1 cellular context compared by ENCODE assay signal in the genomic region with DNA sequence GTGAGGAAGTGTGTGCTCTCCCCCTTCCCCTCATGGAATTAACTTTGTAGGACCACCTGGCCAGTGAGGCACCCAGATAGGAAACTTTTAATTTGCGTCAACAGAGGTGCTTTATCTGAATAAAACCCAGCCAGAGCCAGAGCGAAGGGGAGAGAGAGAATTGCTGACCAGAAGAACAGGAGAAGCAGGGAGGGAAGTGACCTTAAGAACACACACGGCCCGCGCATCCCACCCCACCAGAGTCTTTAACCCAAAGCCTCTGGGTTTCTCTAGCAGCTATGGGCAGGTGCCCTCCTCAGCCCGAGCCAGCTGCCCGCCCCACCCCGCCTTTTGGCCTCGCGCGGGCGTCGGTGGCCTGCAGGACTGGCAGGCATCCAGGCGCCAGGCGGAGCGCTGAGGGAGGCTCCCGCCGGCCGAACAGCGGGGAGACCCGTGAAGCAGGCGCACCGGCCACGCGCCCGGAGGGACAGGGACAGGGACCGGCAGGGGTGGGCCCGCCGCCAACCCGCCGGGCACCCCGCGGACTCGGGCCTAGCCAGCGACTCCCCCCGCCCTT.
TF ChIP-seq lines count a peak whose summit lies in the region.

No MANE protein-coding gene starts in this region.

TF ChIP-seq in K562, 482 proteins besides CTCF, POLR2A, EP300 and RAD21 (continued from another document and continues in another):
- TF ChIP-seq SP1 (CRISPR knock-in tag; IDR thresholded peaks at IDR 0.05) (no peak), CXXC5 (CRISPR knock-in tag; IDR thresholded peaks at IDR 0.05) (peak; percentile 5), CEBPB (tag; IDR thresholded peaks at IDR 0.05) (no peak), MTA3 (IDR thresholded peaks at IDR 0.05; ENCODE audit: borderline replicate concordance) (no peak), BRD4 (IDR thresholded peaks at IDR 0.05) (0 out of 2 replicates have a peak, but pooled peaks have one; percentile 83), HMG20A (CRISPR knock-in tag; conservative IDR thresholded peaks at IDR 0.05) (no peak), EWSR1 (IDR thresholded peaks at IDR 0.05; ENCODE audit: borderline replicate concordance, low read depth, partially characterized antibody) (no peak), HMGN3 (IDR thresholded peaks at IDR 0.05; ENCODE audit: borderline replicate concordance, extremely low read depth, insufficient read length, low read depth, low read length) (peak; percentile 64), RCOR1 (IDR thresholded peaks at IDR 0.05; ENCODE audit: borderline replicate concordance in 1 of 2, low read depth in 2 of 2, low read length in 2 of 2) (no peak), FIP1L1 (IDR thresholded peaks at IDR 0.05; ENCODE audit: low read depth, low read length, poor library complexity, severe bottlenecking) (peak; percentile 20), SMARCA5 (IDR thresholded peaks at IDR 0.05) (no peak), ZNF282 (CRISPR knock-in tag; IDR thresholded peaks at IDR 0.05) (peak; percentile 48; the same call in 1 of the 2 replicates), ZNF408 (CRISPR knock-in tag; IDR thresholded peaks at IDR 0.05; ENCODE audit: low read depth) (no peak), TAF1 (IDR thresholded peaks at IDR 0.05; ENCODE audit: control insufficient read depth, extremely low read depth, insufficient read depth, low read length, severe bottlenecking) (peak; percentile 35), CREBBP (IDR thresholded peaks at IDR 0.05; ENCODE audit: low read depth, low read length) (no peak), HEY1 (CRISPR knock-in tag; IDR thresholded peaks at IDR 0.05; ENCODE audit: borderline replicate concordance) (no peak), SAFB (IDR thresholded peaks at IDR 0.05; ENCODE audit: borderline replicate concordance, low read depth, low read length) (0 out of 2 replicates have a peak, but pooled peaks have one; percentile 40), SMARCE1 (IDR thresholded peaks at IDR 0.05) (0 out of 2 replicates have a peak, but pooled peaks have one; percentile 15), ZNF586 (CRISPR knock-in tag; conservative IDR thresholded peaks at IDR 0.05) (no peak), NONO (IDR thresholded peaks at IDR 0.05; ENCODE audit: low read depth in 2 of 2, low read length in 1 of 2) (peak; percentile 32 to 80; a peak in 3 of 4 replicates), HDAC2 (IDR thresholded peaks at IDR 0.05) (no peak), CBX1 (IDR thresholded peaks at IDR 0.05; ENCODE audit: low read depth) (no peak; the same call in 1 of the 2 replicates), CSDE1 (IDR thresholded peaks at IDR 0.05) (no peak), ZNF253 (CRISPR knock-in tag; conservative IDR thresholded peaks at IDR 0.05) (no peak), TAF15 (IDR thresholded peaks at IDR 0.05; ENCODE audit: low read depth, low read length) (no peak), NFATC3 (IDR thresholded peaks at IDR 0.05) (no peak), SPI1 (IDR thresholded peaks at IDR 0.05; ENCODE audit: borderline replicate concordance, low read depth, low read length) (peak; percentile 61; the same call in 1 of the 2 replicates), ZC3H8 (IDR thresholded peaks at IDR 0.05) (no peak), LEF1 (IDR thresholded peaks at IDR 0.05) (no peak), RBBP5 (IDR thresholded peaks at IDR 0.05; ENCODE audit: borderline replicate concordance, insufficient read depth, low read length, poor library complexity, severe bottlenecking) (peak; percentile 44), IFI16 (CRISPR knock-in tag; IDR thresholded peaks at IDR 0.05) (no peak), BACH1 (tag; IDR thresholded peaks at IDR 0.05) (no peak), FOXM1 (IDR thresholded peaks at IDR 0.05; ENCODE audit: low read depth) (no peak), FOXM1 (CRISPR knock-in tag; IDR thresholded peaks at IDR 0.05; ENCODE audit: low read depth) (0 out of 2 replicates have a peak, but pooled peaks have one; percentile 19), ZNF274 (IDR thresholded peaks at IDR 0.05; ENCODE audit: borderline replicate concordance, low read depth, low read length) (no peak)
- TF ChIP-seq, protein P1, sequence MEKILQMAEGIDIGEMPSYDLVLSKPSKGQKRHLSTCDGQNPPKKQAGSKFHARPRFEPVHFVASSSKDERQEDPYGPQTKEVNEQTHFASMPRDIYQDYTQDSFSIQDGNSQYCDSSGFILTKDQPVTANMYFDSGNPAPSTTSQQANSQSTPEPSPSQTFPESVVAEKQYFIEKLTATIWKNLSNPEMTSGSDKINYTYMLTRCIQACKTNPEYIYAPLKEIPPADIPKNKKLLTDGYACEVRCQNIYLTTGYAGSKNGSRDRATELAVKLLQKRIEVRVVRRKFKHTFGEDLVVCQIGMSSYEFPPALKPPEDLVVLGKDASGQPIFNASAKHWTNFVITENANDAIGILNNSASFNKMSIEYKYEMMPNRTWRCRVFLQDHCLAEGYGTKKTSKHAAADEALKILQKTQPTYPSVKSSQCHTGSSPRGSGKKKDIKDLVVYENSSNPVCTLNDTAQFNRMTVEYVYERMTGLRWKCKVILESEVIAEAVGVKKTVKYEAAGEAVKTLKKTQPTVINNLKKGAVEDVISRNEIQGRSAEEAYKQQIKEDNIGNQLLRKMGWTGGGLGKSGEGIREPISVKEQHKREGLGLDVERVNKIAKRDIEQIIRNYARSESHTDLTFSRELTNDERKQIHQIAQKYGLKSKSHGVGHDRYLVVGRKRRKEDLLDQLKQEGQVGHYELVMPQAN (IDR thresholded peaks at IDR 0.05; ENCODE audit: borderline replicate concordance): no peak
- TF ChIP-seq, protein P2, sequence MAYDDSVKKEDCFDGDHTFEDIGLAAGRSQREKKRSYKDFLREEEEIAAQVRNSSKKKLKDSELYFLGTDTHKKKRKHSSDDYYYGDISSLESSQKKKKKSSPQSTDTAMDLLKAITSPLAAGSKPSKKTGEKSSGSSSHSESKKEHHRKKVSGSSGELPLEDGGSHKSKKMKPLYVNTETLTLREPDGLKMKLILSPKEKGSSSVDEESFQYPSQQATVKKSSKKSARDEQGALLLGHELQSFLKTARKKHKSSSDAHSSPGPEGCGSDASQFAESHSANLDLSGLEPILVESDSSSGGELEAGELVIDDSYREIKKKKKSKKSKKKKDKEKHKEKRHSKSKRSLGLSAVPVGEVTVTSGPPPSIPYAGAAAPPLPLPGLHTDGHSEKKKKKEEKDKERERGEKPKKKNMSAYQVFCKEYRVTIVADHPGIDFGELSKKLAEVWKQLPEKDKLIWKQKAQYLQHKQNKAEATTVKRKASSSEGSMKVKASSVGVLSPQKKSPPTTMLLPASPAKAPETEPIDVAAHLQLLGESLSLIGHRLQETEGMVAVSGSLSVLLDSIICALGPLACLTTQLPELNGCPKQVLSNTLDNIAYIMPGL (CRISPR knock-in tag; IDR thresholded peaks at IDR 0.05): no peak
- TF ChIP-seq, protein P3, sequence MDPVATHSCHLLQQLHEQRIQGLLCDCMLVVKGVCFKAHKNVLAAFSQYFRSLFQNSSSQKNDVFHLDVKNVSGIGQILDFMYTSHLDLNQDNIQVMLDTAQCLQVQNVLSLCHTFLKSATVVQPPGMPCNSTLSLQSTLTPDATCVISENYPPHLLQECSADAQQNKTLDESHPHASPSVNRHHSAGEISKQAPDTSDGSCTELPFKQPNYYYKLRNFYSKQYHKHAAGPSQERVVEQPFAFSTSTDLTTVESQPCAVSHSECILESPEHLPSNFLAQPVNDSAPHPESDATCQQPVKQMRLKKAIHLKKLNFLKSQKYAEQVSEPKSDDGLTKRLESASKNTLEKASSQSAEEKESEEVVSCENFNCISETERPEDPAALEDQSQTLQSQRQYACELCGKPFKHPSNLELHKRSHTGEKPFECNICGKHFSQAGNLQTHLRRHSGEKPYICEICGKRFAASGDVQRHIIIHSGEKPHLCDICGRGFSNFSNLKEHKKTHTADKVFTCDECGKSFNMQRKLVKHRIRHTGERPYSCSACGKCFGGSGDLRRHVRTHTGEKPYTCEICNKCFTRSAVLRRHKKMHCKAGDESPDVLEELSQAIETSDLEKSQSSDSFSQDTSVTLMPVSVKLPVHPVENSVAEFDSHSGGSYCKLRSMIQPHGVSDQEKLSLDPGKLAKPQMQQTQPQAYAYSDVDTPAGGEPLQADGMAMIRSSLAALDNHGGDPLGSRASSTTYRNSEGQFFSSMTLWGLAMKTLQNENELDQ (CRISPR knock-in tag; IDR thresholded peaks at IDR 0.05; ENCODE audit: borderline replicate concordance): 0 out of 2 replicates have a peak, but pooled peaks have one; percentile 33
- TF ChIP-seq, protein P4, sequence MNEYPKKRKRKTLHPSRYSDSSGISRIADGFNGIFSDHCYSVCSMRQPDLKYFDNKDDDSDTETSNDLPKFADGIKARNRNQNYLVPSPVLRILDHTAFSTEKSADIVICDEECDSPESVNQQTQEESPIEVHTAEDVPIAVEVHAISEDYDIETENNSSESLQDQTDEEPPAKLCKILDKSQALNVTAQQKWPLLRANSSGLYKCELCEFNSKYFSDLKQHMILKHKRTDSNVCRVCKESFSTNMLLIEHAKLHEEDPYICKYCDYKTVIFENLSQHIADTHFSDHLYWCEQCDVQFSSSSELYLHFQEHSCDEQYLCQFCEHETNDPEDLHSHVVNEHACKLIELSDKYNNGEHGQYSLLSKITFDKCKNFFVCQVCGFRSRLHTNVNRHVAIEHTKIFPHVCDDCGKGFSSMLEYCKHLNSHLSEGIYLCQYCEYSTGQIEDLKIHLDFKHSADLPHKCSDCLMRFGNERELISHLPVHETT (CRISPR knock-in tag; conservative IDR thresholded peaks at IDR 0.05 in 1 of 2, IDR thresholded peaks at IDR 0.05 in 1 of 2): peak in 1 of 2 experiments; percentile 23; a peak in 1 of 4 replicates
- TF ChIP-seq, protein P5, sequence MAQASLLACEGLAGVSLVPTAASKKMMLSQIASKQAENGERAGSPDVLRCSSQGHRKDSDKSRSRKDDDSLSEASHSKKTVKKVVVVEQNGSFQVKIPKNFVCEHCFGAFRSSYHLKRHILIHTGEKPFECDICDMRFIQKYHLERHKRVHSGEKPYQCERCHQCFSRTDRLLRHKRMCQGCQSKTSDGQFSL (CRISPR knock-in tag; IDR thresholded peaks at IDR 0.05): no peak
- TF ChIP-seq, protein P5 (tag; IDR thresholded peaks at IDR 0.05): no peak
- TF ChIP-seq, protein P6, sequence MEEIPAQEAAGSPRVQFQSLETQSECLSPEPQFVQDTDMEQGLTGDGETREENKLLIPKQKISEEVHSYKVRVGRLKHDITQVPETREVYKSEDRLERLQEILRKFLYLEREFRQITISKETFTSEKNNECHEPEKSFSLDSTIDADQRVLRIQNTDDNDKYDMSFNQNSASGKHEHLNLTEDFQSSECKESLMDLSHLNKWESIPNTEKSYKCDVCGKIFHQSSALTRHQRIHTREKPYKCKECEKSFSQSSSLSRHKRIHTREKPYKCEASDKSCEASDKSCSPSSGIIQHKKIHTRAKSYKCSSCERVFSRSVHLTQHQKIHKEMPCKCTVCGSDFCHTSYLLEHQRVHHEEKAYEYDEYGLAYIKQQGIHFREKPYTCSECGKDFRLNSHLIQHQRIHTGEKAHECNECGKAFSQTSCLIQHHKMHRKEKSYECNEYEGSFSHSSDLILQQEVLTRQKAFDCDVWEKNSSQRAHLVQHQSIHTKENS (CRISPR knock-in tag; IDR thresholded peaks at IDR 0.05): no peak
- TF ChIP-seq, protein P7, sequence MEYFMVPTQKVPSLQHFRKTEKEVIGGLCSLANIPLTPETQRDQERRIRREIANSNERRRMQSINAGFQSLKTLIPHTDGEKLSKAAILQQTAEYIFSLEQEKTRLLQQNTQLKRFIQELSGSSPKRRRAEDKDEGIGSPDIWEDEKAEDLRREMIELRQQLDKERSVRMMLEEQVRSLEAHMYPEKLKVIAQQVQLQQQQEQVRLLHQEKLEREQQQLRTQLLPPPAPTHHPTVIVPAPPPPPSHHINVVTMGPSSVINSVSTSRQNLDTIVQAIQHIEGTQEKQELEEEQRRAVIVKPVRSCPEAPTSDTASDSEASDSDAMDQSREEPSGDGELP (CRISPR knock-in tag; IDR thresholded peaks at IDR 0.05; ENCODE audit: borderline replicate concordance): peak; percentile 55
- TF ChIP-seq, protein P8, sequence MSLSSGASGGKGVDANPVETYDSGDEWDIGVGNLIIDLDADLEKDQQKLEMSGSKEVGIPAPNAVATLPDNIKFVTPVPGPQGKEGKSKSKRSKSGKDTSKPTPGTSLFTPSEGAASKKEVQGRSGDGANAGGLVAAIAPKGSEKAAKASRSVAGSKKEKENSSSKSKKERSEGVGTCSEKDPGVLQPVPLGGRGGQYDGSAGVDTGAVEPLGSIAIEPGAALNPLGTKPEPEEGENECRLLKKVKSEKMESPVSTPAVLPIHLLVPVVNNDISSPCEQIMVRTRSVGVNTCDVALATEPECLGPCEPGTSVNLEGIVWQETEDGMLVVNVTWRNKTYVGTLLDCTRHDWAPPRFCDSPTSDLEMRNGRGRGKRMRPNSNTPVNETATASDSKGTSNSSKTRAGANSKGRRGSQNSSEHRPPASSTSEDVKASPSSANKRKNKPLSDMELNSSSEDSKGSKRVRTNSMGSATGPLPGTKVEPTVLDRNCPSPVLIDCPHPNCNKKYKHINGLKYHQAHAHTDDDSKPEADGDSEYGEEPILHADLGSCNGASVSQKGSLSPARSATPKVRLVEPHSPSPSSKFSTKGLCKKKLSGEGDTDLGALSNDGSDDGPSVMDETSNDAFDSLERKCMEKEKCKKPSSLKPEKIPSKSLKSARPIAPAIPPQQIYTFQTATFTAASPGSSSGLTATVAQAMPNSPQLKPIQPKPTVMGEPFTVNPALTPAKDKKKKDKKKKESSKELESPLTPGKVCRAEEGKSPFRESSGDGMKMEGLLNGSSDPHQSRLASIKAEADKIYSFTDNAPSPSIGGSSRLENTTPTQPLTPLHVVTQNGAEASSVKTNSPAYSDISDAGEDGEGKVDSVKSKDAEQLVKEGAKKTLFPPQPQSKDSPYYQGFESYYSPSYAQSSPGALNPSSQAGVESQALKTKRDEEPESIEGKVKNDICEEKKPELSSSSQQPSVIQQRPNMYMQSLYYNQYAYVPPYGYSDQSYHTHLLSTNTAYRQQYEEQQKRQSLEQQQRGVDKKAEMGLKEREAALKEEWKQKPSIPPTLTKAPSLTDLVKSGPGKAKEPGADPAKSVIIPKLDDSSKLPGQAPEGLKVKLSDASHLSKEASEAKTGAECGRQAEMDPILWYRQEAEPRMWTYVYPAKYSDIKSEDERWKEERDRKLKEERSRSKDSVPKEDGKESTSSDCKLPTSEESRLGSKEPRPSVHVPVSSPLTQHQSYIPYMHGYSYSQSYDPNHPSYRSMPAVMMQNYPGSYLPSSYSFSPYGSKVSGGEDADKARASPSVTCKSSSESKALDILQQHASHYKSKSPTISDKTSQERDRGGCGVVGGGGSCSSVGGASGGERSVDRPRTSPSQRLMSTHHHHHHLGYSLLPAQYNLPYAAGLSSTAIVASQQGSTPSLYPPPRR (CRISPR knock-in tag; IDR thresholded peaks at IDR 0.05; ENCODE audit: borderline replicate concordance): no peak
- TF ChIP-seq, protein P9, sequence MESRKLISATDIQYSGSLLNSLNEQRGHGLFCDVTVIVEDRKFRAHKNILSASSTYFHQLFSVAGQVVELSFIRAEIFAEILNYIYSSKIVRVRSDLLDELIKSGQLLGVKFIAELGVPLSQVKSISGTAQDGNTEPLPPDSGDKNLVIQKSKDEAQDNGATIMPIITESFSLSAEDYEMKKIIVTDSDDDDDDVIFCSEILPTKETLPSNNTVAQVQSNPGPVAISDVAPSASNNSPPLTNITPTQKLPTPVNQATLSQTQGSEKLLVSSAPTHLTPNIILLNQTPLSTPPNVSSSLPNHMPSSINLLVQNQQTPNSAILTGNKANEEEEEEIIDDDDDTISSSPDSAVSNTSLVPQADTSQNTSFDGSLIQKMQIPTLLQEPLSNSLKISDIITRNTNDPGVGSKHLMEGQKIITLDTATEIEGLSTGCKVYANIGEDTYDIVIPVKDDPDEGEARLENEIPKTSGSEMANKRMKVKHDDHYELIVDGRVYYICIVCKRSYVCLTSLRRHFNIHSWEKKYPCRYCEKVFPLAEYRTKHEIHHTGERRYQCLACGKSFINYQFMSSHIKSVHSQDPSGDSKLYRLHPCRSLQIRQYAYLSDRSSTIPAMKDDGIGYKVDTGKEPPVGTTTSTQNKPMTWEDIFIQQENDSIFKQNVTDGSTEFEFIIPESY (CRISPR knock-in tag; IDR thresholded peaks at IDR 0.05): no peak
